8 cellular contexts compared by ENCODE assay signal in the genomic region with DNA sequence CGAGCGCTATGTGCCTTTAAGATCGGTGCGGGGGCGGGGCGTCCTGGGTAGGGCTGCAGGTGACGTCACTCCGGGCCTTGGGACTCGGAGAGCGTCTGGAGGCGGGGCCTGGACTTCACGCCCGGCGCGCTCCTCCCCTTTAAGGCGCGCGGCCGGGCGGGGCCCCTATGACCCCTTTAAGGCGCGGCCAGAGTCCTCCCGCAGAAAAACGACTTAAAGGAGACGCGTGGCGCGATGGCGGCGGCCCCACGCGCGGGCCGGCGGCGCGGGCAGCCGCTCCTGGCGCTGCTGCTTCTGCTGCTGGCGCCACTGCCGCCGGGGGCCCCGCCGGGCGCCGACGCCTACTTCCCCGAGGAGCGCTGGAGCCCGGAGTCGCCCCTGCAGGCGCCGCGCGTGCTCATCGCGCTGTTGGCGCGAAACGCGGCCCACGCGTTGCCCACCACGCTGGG.
DNase-seq lines count a peak whose midpoint lies in the region; ATAC-seq, FAIRE-seq and TF ChIP-seq lines count a peak whose summit lies in the region.

A gene (plus strand): TSS at position 170 of the 449 bp plus-strand sequence. CDS start 65 bp downstream, at position 235.

- peak; percentile 89 for ATAC-seq in HG03460 (IDR thresholded peaks at IDR 0.05; ENCODE audit: unreplicated experiment)

- H3K27ac ChIP-seq in cingulate gyrus (ENCODE audit: low read depth, low read length) (peak within 1 kb of the TSS; percentile 69), layer of hippocampus (ENCODE audit: low read depth, low read length) (peak within 1 kb of the TSS; percentile 81)

- FAIRE-seq in GM19239 (lab: Jason Lieb, UNC) = no peak

- DNase-seq in AG10803 (ENCODE audit: low read depth) (peak; percentile 94), GM19239 (ENCODE audit: insufficient read length, low spot score) (peak; percentile 98), NCI-H526 treated with DMSO at 0.1 percent for 48 hours (lab: John Stamatoyannopoulos, UW) (peak; percentile 81)
- peak; percentile 100 for DNase-seq in activated CD4-positive, alpha-beta T cell treated with anti-CD3 and anti-CD28 coated beads for 48 hours
- peak; percentile 99 to 100 (median 100) for DNase-seq in stimulated activated CD4-positive, alpha-beta T cell treated with anti-CD3 and anti-CD28 coated beads, Interleukin-1b, Interleukin-23, amount 100 ng/mL, for 24 hours (ENCODE audit: low read depth in 4 of 4, low spot score in 1 of 4)

- TF ChIP-seq CTCF in AG10803 (conservative IDR thresholded peaks at IDR 0.05; ENCODE audit: low read length) = no peak

- H3K4me3 ChIP-seq in AG10803 (ENCODE audit: low read length) = peak within 1 kb of the TSS; percentile 87

- H3K27me3 ChIP-seq in layer of hippocampus (ENCODE audit: control insufficient read depth, insufficient read depth, low read length) = no peaks in the 10 kb centered on the region

Comparison
In these comparisons a context has a peak if more than half of its experiments do, and no peak if none do; other contexts are left out.
1. Peak in every context shown above with its lines: DNase-seq, ATAC-seq, H3K4me3 ChIP-seq and H3K27ac ChIP-seq.